2 cellular contexts compared by ENCODE assay signal in the genomic region with DNA sequence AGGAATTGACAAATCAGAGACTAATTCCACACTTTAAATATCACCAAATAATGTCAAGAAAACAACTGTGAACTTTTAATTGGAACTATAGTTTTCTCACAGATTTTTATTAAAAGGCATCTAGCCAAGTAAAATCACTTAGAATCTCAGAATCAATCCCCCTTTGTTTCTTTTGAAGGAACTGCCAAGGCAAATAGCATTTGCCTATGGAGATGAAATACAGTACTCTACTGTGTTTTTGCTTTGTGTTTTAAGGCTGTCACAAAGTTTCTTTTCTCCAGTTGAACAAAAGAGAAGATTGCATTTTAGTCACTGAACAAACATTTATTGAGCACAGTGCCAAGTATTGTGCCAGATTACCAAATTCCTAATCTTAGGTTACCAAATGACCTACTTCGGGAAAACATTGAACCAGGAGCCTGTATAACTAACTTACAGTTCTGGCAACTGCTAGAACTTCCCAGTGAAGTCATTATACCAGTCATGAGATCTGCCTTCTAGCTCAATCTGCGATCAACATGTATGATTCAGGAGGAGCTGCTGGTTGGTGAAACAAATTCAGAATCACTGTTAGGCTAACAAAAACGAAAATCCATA.
TF ChIP-seq lines count a peak whose summit lies in the region.

No MANE protein-coding gene starts in this region.

TF ChIP-seq in K562, 482 proteins besides CTCF, POLR2A, EP300 and RAD21:
- TF ChIP-seq CBFA2T3 (IDR thresholded peaks at IDR 0.05) (0 out of 2 replicates have a peak, but pooled peaks have one; percentile 5), ETS2 (tag; IDR thresholded peaks at IDR 0.05; ENCODE audit: borderline replicate concordance, poor library complexity, severe bottlenecking) (no peak)
- TF ChIP-seq, protein P1, sequence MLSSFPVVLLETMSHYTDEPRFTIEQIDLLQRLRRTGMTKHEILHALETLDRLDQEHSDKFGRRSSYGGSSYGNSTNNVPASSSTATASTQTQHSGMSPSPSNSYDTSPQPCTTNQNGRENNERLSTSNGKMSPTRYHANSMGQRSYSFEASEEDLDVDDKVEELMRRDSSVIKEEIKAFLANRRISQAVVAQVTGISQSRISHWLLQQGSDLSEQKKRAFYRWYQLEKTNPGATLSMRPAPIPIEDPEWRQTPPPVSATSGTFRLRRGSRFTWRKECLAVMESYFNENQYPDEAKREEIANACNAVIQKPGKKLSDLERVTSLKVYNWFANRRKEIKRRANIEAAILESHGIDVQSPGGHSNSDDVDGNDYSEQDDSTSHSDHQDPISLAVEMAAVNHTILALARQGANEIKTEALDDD (IDR thresholded peaks at IDR 0.05): 0 out of 2 replicates have a peak, but pooled peaks have one; percentile 7

TF ChIP-seq in GM12891, 5 proteins besides CTCF, POLR2A, EP300 and RAD21:
- TF ChIP-seq PAX5 (IDR thresholded peaks at IDR 0.05; ENCODE audit: insufficient read depth, low read length, severe bottlenecking) (no peak), POLR2AphosphoS5 (IDR thresholded peaks at IDR 0.05; ENCODE audit: low read depth, low read length) (no peak), POU2F2 (IDR thresholded peaks at IDR 0.05; ENCODE audit: low read depth, low read length) (no peak), SPI1 (IDR thresholded peaks at IDR 0.05; ENCODE audit: low read depth, low read length) (no peak), TAF1 (IDR thresholded peaks at IDR 0.05; ENCODE audit: low read depth, low read length) (no peak)
